In genomic region chr2:221555511-221555845, GRCh38 we compare ENCODE assay signal across 10 cellular contexts. TPM values are rescaled to one million over a fixed set of nuclear protein-coding genes. Genes with fewer than 3 reads are reported as not detected.
DNase-seq lines count a peak whose midpoint lies in the region; ATAC-seq and TF ChIP-seq lines count a peak whose summit lies in the region.
"Had no signal": no experiment of that assay in that cellular context is flagged by ENCODE, and none has a peak within 500 bp of the region (broad histone marks: within the 10 kb centered on the region; RNA-seq: fewer than 3 reads in every experiment).

No MANE protein-coding gene starts in this region.

- no peaks in the 10 kb centered on the region for H3K9me3 ChIP-seq in CD8-positive, alpha-beta T cell (ENCODE audit: low read length)
- H3K9me3 ChIP-seq in adipocyte (ENCODE audit: control insufficient read depth, low read length) (no peaks in the 10 kb centered on the region), right lobe of liver (no peaks in the 10 kb centered on the region)

- no peak overlapping the region for H3K4me3 ChIP-seq in CD8-positive, alpha-beta T cell (ENCODE audit: low read depth, low read length)
- peak overlapping the region; percentile 16 for H3K4me3 ChIP-seq in adipocyte (ENCODE audit: low read length)
- no peak overlapping the region for H3K4me3 ChIP-seq in right lobe of liver

- H3K4me3 Mint-ChIP-seq in CD8-positive, alpha-beta T cell, result peak overlapping the region; percentile 1

- peaks cover 15% of the 10 kb centered on the region for H3K4me1 Mint-ChIP-seq in CD8-positive, alpha-beta T cell (ENCODE audit: low read depth)

- H3K27me3 ChIP-seq in CD8-positive, alpha-beta T cell (ENCODE audit: insufficient read depth, low read length), result no peaks in the 10 kb centered on the region
- H3K27me3 ChIP-seq in adipocyte (replicated peaks; ENCODE audit: control insufficient read depth, insufficient read depth, low read length) (no peaks in the 10 kb centered on the region), right lobe of liver (no peaks in the 10 kb centered on the region)

- H3K9ac ChIP-seq in adipocyte (ENCODE audit: low read length), result peak overlapping the region; percentile 38

- no peaks in the 10 kb centered on the region for H3K9me3 Mint-ChIP-seq in CD8-positive, alpha-beta T cell

- no peak overlapping the region for H3K27ac Mint-ChIP-seq in CD8-positive, alpha-beta T cell

- DNase-seq in CD8-positive, alpha-beta T cell, result no peak
- no peak for DNase-seq in adipocyte (ENCODE audit: low read depth)
- DNase-seq in NCI-H526 treated with DMSO at 0.1 percent for 48 hours (lab: John Stamatoyannopoulos, UW), result no peak
- no peak for DNase-seq in DMS79 (lab: John Stamatoyannopoulos, UW)
- DNase-seq in RPMI8226, result no peak
- DNase-seq in right lobe of liver, result no peak
- DNase-seq: central memory CD4-positive, alpha-beta T cell; Kasumi-1 had no signal

- CTCF ChIA-PET in CD8-positive, alpha-beta T cell (lab: Charles Lee), result no interaction called here

- H3K36me3 ChIP-seq in CD8-positive, alpha-beta T cell (ENCODE audit: insufficient read depth, low read length), result no peaks in the 10 kb centered on the region
- H3K36me3 ChIP-seq in adipocyte (ENCODE audit: control insufficient read depth, insufficient read depth, low read length, severe bottlenecking), result no peaks in the 10 kb centered on the region
- no peaks in the 10 kb centered on the region for H3K36me3 ChIP-seq in right lobe of liver

- POLR2A ChIA-PET in CD8-positive, alpha-beta T cell (lab: Charles Lee), result no interaction called here

- intact Hi-C loops in CD8-positive, alpha-beta T cell (cut with DNase I, micrococcal nuclease), result no loop called here
- intact Hi-C loops in right lobe of liver (cut with DNase I), result no loop called here

- 42% methylated on average over 2 of the region's 2 CpGs for WGBS in right lobe of liver (ENCODE audit: insufficient coverage, low coverage, low lambda C conversion rate, missing lambda C conversion rate)

- H3K4me1 ChIP-seq in CD8-positive, alpha-beta T cell (ENCODE audit: insufficient read depth, low read length), result no peaks in the 10 kb centered on the region
- H3K4me1 ChIP-seq in adipocyte (ENCODE audit: control insufficient read depth, insufficient read depth, low read length) (peaks cover 26% of the 10 kb centered on the region), right lobe of liver (no peaks in the 10 kb centered on the region)

- TF ChIP-seq CTCF in CD8-positive, alpha-beta T cell (IDR thresholded peaks at IDR 0.05), result no peak
- no peak for TF ChIP-seq CTCF in right lobe of liver (IDR thresholded peaks at IDR 0.05)

- H3K36me3 Mint-ChIP-seq in CD8-positive, alpha-beta T cell, result no peaks in the 10 kb centered on the region

- TF ChIP-seq POLR2A in right lobe of liver (IDR thresholded peaks at IDR 0.05), result no peak

- no peaks in the 10 kb centered on the region for H3K27me3 Mint-ChIP-seq in CD8-positive, alpha-beta T cell (ENCODE audit: low read depth)

- H3K27ac ChIP-seq in CD8-positive, alpha-beta T cell (ENCODE audit: low read depth, low read length), result no peak overlapping the region
- H3K27ac ChIP-seq in right lobe of liver, result no peak overlapping the region

- ATAC-seq in CD8-positive, alpha-beta T cell, result no peak
- ATAC-seq in GM19351 (IDR thresholded peaks at IDR 0.05; ENCODE audit: unreplicated experiment) (peak; percentile 39), HG03039 (IDR thresholded peaks at IDR 0.05; ENCODE audit: unreplicated experiment) (peak; percentile 40), right lobe of liver (no peak)

RNA-seq across cellular contexts. Expression of gene EPHA4, which starts 16.6 kb away (rescaled TPM):
- total RNA-seq in CD8-positive, alpha-beta T cell, result 10 to 100 TPM; 65.5 to 68.6 TPM
- total RNA-seq in right lobe of liver, result 1 to 10 TPM in 3 of 6 experiments, under 1 TPM in 3; 0.61 to 2.9 (median 1.0) TPM

Comparison
In these comparisons a context has a peak if more than half of its experiments do, and no peak if none do; other contexts are left out.
1. ATAC-seq: peak in GM19351 (single experiment) and HG03039 (single experiment); none in CD8-positive, alpha-beta T cell (single experiment) and right lobe of liver (0 of 4).
2. RNA of gene EPHA4, which starts 16.6 kb away (total RNA-seq): 65.5 to 68.6 TPM in CD8-positive, alpha-beta T cell; 0.61 to 2.9 TPM in right lobe of liver; every median in the first group is over 10 times any median in the second.